7 cellular contexts compared by ENCODE assay signal in genomic region chr1:153842006-153842471, GRCh38.
DNase-seq lines count a peak whose midpoint lies in the region; ATAC-seq and TF ChIP-seq lines count a peak whose summit lies in the region.

No MANE protein-coding gene starts in this region.

- ATAC-seq in GM18511 (IDR thresholded peaks at IDR 0.05; ENCODE audit: unreplicated experiment) (peak; percentile 77), GM21515 (IDR thresholded peaks at IDR 0.05; ENCODE audit: unreplicated experiment) (peak; percentile 70)

- H3K36me3 Mint-ChIP-seq in IgD-negative memory B cell, result peaks cover 2% of the 10 kb centered on the region
- no peaks in the 10 kb centered on the region for H3K36me3 Mint-ChIP-seq in glutamatergic neuron (ENCODE audit: unreplicated experiment)
- H3K36me3 Mint-ChIP-seq in osteocyte (ENCODE audit: unreplicated experiment), result peaks cover 8% of the 10 kb centered on the region

- TF ChIP-seq CTCF in glutamatergic neuron (IDR thresholded peaks at IDR 0.05; ENCODE audit: partially characterized antibody, unreplicated experiment), result no peak
- no peak for TF ChIP-seq CTCF in osteocyte (IDR thresholded peaks at IDR 0.05)

- H3K9me3 Mint-ChIP-seq in IgD-negative memory B cell (no peaks in the 10 kb centered on the region), glutamatergic neuron (ENCODE audit: unreplicated experiment) (peaks cover 3% of the 10 kb centered on the region), osteocyte (ENCODE audit: unreplicated experiment) (no peaks in the 10 kb centered on the region)

- peak overlapping the region; percentile 14 to 60 (median 51) for H3K27ac Mint-ChIP-seq in IgD-negative memory B cell
- H3K27ac Mint-ChIP-seq in glutamatergic neuron (ENCODE audit: unreplicated experiment), result peak overlapping the region; percentile 59
- no peak overlapping the region for H3K27ac Mint-ChIP-seq in osteocyte (ENCODE audit: unreplicated experiment)

- H3K4me1 Mint-ChIP-seq in IgD-negative memory B cell (peaks cover 26 to 31% (median 27%) of the 10 kb centered on the region in 3 donors), glutamatergic neuron (ENCODE audit: low read depth, unreplicated experiment) (peaks cover 2% of the 10 kb centered on the region), osteocyte (ENCODE audit: unreplicated experiment) (peaks cover 4% of the 10 kb centered on the region)

- DNase-seq in glutamatergic neuron, result no peak
- DNase-seq in AG08396 (ENCODE audit: low spot score), result no peak
- DNase-seq in osteocyte (ENCODE audit: extremely low spot score, unreplicated experiment), result no peak
- no peak for DNase-seq in RKO (ENCODE audit: low spot score)

- peaks cover 1% of the 10 kb centered on the region for H3K27me3 Mint-ChIP-seq in IgD-negative memory B cell
- H3K27me3 Mint-ChIP-seq in glutamatergic neuron (ENCODE audit: unreplicated experiment), result peaks cover 4% of the 10 kb centered on the region
- H3K27me3 Mint-ChIP-seq in osteocyte (ENCODE audit: unreplicated experiment), result no peaks in the 10 kb centered on the region

- peak overlapping the region in 3 of 4 donors; percentile 5 to 79 (median 14) for H3K4me3 Mint-ChIP-seq in IgD-negative memory B cell
- H3K4me3 Mint-ChIP-seq in glutamatergic neuron (ENCODE audit: unreplicated experiment), result no peak overlapping the region
- H3K4me3 Mint-ChIP-seq in osteocyte (ENCODE audit: unreplicated experiment), result no peak overlapping the region

Comparison
In these comparisons a context has a peak if more than half of its experiments do, and no peak if none do; other contexts are left out.
1. H3K4me3 Mint-ChIP-seq: peak in IgD-negative memory B cell (3 of 4); none in glutamatergic neuron (single experiment) and osteocyte (single experiment).